8 cellular contexts compared by ENCODE assay signal in genomic region chr20:36214684-36215256, GRCh38. TPM values are rescaled to one million over a fixed set of nuclear protein-coding genes. Genes with fewer than 3 reads are reported as not detected.
DNase-seq lines count a peak whose midpoint lies in the region; ATAC-seq and TF ChIP-seq lines count a peak whose summit lies in the region.

No MANE protein-coding gene starts in this region.

- DNase-seq in CD14-positive monocyte (ENCODE audit: low spot score) (no peak), GM13976 (ENCODE audit: low spot score) (peak; percentile 69), Peyer's patch (no peak), fibroblast of the aortic adventitia (ENCODE audit: low read depth) (peak; percentile 37), superior temporal gyrus (ENCODE audit: extremely low spot score) (peak; percentile 31), NCI-H1436 (lab: John Stamatoyannopoulos, UW) (no peak)
- DNase-seq in activated CD4-positive, CD25-positive, alpha-beta regulatory T cell (lab: John Stamatoyannopoulos, UW): no peak

- peaks cover 2% of the 10 kb centered on the region for H3K4me1 Mint-ChIP-seq in CD14-positive monocyte

- TF ChIP-seq CTCF in CD14-positive monocyte (IDR thresholded peaks at IDR 0.05): peak; percentile 41
- TF ChIP-seq CTCF in GM13976 (IDR thresholded peaks at IDR 0.05; ENCODE audit: borderline replicate concordance, control extremely low read depth, extremely low read depth, insufficient read depth, missing control alignments): peak; percentile 70
- TF ChIP-seq CTCF in Peyer's patch (IDR thresholded peaks at IDR 0.05): peak in 5 of 6 experiments; percentile 15 to 39 (median 23)
- peak; percentile 62 for TF ChIP-seq CTCF in fibroblast of the aortic adventitia (IDR thresholded peaks at IDR 0.05; ENCODE audit: insufficient read depth, low read length)

- no peaks in the 10 kb centered on the region for H3K36me3 Mint-ChIP-seq in CD14-positive monocyte

- H3K9me3 Mint-ChIP-seq in CD14-positive monocyte: no peaks in the 10 kb centered on the region

- H3K4me3 Mint-ChIP-seq in CD14-positive monocyte: no peak overlapping the region

- TF ChIP-seq POLR2A in Peyer's patch (IDR thresholded peaks at IDR 0.05): no peak

- H3K27me3 Mint-ChIP-seq in CD14-positive monocyte (ENCODE audit: low read depth in 3 of 3): peaks cover 2 to 3% (median 3%) of the 10 kb centered on the region in 3 donors

- H3K27ac ChIP-seq in Peyer's patch: no peak overlapping the region

- H3K27ac Mint-ChIP-seq in CD14-positive monocyte: no peak overlapping the region

- no peaks in the 10 kb centered on the region for H3K9me3 ChIP-seq in Peyer's patch

- ATAC-seq in GM19328 (IDR thresholded peaks at IDR 0.05; ENCODE audit: unreplicated experiment): no peak

- intact Hi-C loops in CD14-positive monocyte (cut with micrococcal nuclease): loop anchor here in 1 of 2 donors (5.0 kb wide), 1 partner anchor 223 kb away; no protein-coding TSS in a partner anchor

- peaks cover 0 to 4% (median 0%) of the 10 kb centered on the region in 3 donors for H3K36me3 ChIP-seq in Peyer's patch

- H3K4me3 ChIP-seq in Peyer's patch (no peak overlapping the region), fibroblast of the aortic adventitia (ENCODE audit: low read depth, low read length) (no peak overlapping the region)

- in situ Hi-C loops in GM13976 (cut with MboI; ENCODE audit: low sequenced_read_pairs, unreplicated experiment): loop anchor here (25.0 kb wide), 1 partner anchor 673 kb away; the partner anchor contains the start of gene TLDC2

- no peaks in the 10 kb centered on the region for H3K27me3 ChIP-seq in Peyer's patch

- H3K4me1 ChIP-seq in Peyer's patch: no peaks in the 10 kb centered on the region

RNA-seq across cellular contexts. Expression of gene AAR2, which starts 21.5 kb away (rescaled TPM):
- polyA plus RNA-seq in CD14-positive monocyte: 10 to 100 TPM; 45.2 to 48.8 TPM
- total RNA-seq in Peyer's patch: 10 to 100 TPM; 17.3 to 30.3 (median 29.5) TPM
- total RNA-seq in fibroblast of the aortic adventitia (ENCODE audit: low replicate concordance): 23.5 and 38.3 TPM in 2 replicates

Comparison
In these comparisons a context has a peak if more than half of its experiments do, and no peak if none do; other contexts are left out.
1. DNase-seq: peak in GM13976 (single experiment), fibroblast of the aortic adventitia (single experiment) and superior temporal gyrus (single experiment); none in CD14-positive monocyte (single experiment), Peyer's patch (0 of 3), NCI-H1436 (single experiment) and activated CD4-positive, CD25-positive, alpha-beta regulatory T cell (0 of 4).
2. Peak in every context shown above with its lines, with median percentiles within 50 percentile points of each other: CTCF ChIP-seq.